In the genomic region with DNA sequence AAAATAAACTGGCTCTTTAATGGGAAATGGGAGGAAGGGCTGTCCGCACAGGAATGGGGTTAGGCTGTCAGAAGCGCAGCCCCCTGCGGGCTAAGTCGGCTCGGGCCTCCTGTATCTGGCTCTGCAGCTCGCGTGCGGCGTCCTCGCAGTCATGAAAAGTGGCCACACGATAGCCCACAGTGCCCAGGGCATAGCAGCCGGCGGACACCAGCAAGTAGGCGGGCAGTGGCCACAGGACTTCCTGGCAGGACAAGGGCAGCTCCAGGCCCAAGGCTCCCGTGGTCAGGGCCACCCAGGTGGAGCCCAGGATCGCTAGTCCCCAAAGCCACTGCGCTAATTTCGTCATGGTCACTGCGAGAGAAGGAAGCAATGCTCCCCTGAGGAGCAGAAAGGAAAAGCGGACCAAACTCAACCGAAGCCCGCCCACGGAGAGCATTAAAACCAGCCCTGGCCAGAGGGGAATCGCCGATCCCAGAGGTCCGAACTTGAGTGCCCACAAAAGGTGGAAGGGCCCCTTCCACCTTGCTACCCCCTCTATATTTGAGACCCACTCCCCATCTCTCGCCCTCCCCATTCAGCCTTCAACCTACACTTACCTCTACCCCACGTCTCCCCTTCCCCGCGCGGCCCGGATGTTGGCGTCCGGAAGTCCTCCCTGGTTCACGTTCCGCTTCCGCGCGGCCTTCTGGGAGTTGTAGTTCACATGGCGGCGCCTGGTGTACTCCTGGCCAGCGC, we compare ENCODE assay signal across 8 cellular contexts. TPM values are rescaled to one million over a fixed set of nuclear protein-coding genes. Genes with fewer than 3 reads are reported as not detected.
DNase-seq lines count a peak whose midpoint lies in the region; TF ChIP-seq lines count a peak whose summit lies in the region.

A gene with protein sequence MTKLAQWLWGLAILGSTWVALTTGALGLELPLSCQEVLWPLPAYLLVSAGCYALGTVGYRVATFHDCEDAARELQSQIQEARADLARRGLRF (minus strand): TSS at position 637 of the 735 bp plus-strand sequence. CDS start 291 bp downstream, at position 346.

- no peaks in the 10 kb centered on the region for H3K9me3 Mint-ChIP-seq in neural progenitor cell

- H3K9ac ChIP-seq in MM.1S (ENCODE audit: low read length): peak within 1 kb of the TSS; percentile 74
- peak within 1 kb of the TSS; percentile 66 for H3K9ac ChIP-seq in neural progenitor cell

- DNase-seq in DMS53 treated with DMSO at 0.1 percent for 48 hours (lab: John Stamatoyannopoulos, UW; ENCODE audit: unreplicated experiment) (peak; percentile 41), GOT3 (lab: John Stamatoyannopoulos, UW) (peak; percentile 54), MM.1S (peak; percentile 93), SJSA1 (ENCODE audit: low read depth in 1 of 2, low spot score in 2 of 2) (peak; percentile 78 to 87), activated gamma-delta T cell treated with Interleukin-2 at 50 U/mL for 16 hours (peak; percentile 86), foreskin fibroblast (peak; percentile 68 to 91), neural progenitor cell (ENCODE audit: low spot score) (peak; percentile 90), stromal cell of bone marrow (ENCODE audit: low read depth) (peak; percentile 65)

- H3K4me2 ChIP-seq in MM.1S (ENCODE audit: low read depth, low read length): peak within 1 kb of the TSS; percentile 98
- H3K4me2 ChIP-seq in neural progenitor cell: peak within 1 kb of the TSS; percentile 98

- peaks cover 33% of the 10 kb centered on the region for H3K79me2 ChIP-seq in MM.1S (ENCODE audit: low read length)
- peaks cover 36% of the 10 kb centered on the region for H3K79me2 ChIP-seq in neural progenitor cell (ENCODE audit: low read depth)

- peak within 1 kb of the TSS; percentile 85 for H3K4me3 ChIP-seq in MM.1S (ENCODE audit: low read length)
- H3K4me3 ChIP-seq in SJSA1: peak within 1 kb of the TSS; percentile 67
- H3K4me3 ChIP-seq in foreskin fibroblast (ENCODE audit: low read depth in 1 of 2, low read length in 2 of 2): peak within 1 kb of the TSS; percentile 72 to 73
- peak within 1 kb of the TSS; percentile 94 for H3K4me3 ChIP-seq in neural progenitor cell

- TF ChIP-seq CTCF in MM.1S (IDR thresholded peaks at IDR 0.05; ENCODE audit: low read length): no peak
- TF ChIP-seq CTCF in foreskin fibroblast (IDR thresholded peaks at IDR 0.05; ENCODE audit: low read depth, low read length): no peak
- TF ChIP-seq CTCF in neural progenitor cell (IDR thresholded peaks at IDR 0.05): no peak

- peaks cover 14% of the 10 kb centered on the region for H3K4me1 ChIP-seq in MM.1S (ENCODE audit: low read length)
- peaks cover 26% of the 10 kb centered on the region for H3K4me1 ChIP-seq in SJSA1 (replicated peaks)
- H3K4me1 ChIP-seq in neural progenitor cell: no peaks in the 10 kb centered on the region

- peaks cover 11% of the 10 kb centered on the region for H3K36me3 Mint-ChIP-seq in neural progenitor cell

- peak within 1 kb of the TSS; percentile 95 for H3K27ac Mint-ChIP-seq in neural progenitor cell

- peaks cover 27% of the 10 kb centered on the region for H3K4me1 Mint-ChIP-seq in neural progenitor cell

- H3K9me3 ChIP-seq in MM.1S (replicated peaks; ENCODE audit: insufficient read depth, low read length) (no peaks in the 10 kb centered on the region), SJSA1 (replicated peaks) (no peaks in the 10 kb centered on the region), neural progenitor cell (ENCODE audit: low read depth) (no peaks in the 10 kb centered on the region)

- peak within 1 kb of the TSS; percentile 35; the same call in 1 of the 2 replicates for H3K27ac ChIP-seq in MM.1S (ENCODE audit: low read length)
- peak within 1 kb of the TSS; percentile 74 for H3K27ac ChIP-seq in SJSA1
- no peak within 1 kb of the TSS for H3K27ac ChIP-seq in neural progenitor cell

- peaks cover 4% of the 10 kb centered on the region for H3K27me3 Mint-ChIP-seq in neural progenitor cell (ENCODE audit: insufficient read depth, low read depth)

- H2AFZ ChIP-seq in MM.1S (ENCODE audit: low read length): peak within 1 kb of the TSS; percentile 64
- H2AFZ ChIP-seq in neural progenitor cell (replicated peaks): peak within 1 kb of the TSS; percentile 96

- no peaks in the 10 kb centered on the region for H3K9me2 ChIP-seq in MM.1S (replicated peaks; ENCODE audit: insufficient read depth, low read length)

- H3K27me3 ChIP-seq in MM.1S (replicated peaks; ENCODE audit: insufficient read depth, low read length) (peaks cover 43% of the 10 kb centered on the region), SJSA1 (replicated peaks) (no peaks in the 10 kb centered on the region; the same call in 1 of the 2 replicates), neural progenitor cell (peaks cover 40% of the 10 kb centered on the region)

- H3K36me3 ChIP-seq in MM.1S (replicated peaks; ENCODE audit: insufficient read depth, low read length) (no peaks in the 10 kb centered on the region), SJSA1 (peaks cover 24% of the 10 kb centered on the region), neural progenitor cell (no peaks in the 10 kb centered on the region)

- H3F3A ChIP-seq in MM.1S (ENCODE audit: insufficient read depth, low read length): peaks cover 17% of the 10 kb centered on the region
- peaks cover 34% of the 10 kb centered on the region for H3F3A ChIP-seq in neural progenitor cell (ENCODE audit: low read depth)

- no peaks in the 10 kb centered on the region for H4K20me1 ChIP-seq in MM.1S (ENCODE audit: insufficient read depth, low read length)
- peaks cover 3% of the 10 kb centered on the region for H4K20me1 ChIP-seq in neural progenitor cell (ENCODE audit: low read depth)

- peak within 1 kb of the TSS; percentile 97 for H3K4me3 Mint-ChIP-seq in neural progenitor cell

RNA-seq across cellular contexts. Expression of the gene that starts here (rescaled TPM):
- 40.7 and 76.6 TPM in 2 replicates for total RNA-seq in SJSA1 (2014; rRNA removed; shearing (Covaris generic))
- 16.8 and 133 TPM in 2 replicates for total RNA-seq in neural progenitor cell (ENCODE audit: low replicate concordance)

Comparison
In these comparisons a context has a peak if more than half of its experiments do, and no peak if none do; other contexts are left out.
1. DNase-seq: peak in every context shown above with its lines; median percentile 93 in MM.1S; 90 in neural progenitor cell; 86 in activated gamma-delta T cell treated with Interleukin-2 at 50 U/mL for 16 hours; 82 in SJSA1; 80 in foreskin fibroblast; 65 in stromal cell of bone marrow; 54 in GOT3; 41 in DMS53 treated with DMSO at 0.1 percent for 48 hours.